20 cellular contexts compared by ENCODE assay signal in genomic region chr2:6888724-6889123, GRCh38.
"Had no signal": no experiment of that assay in that cellular context is flagged by ENCODE, and none has a peak within 500 bp of the region (broad histone marks: within the 10 kb centered on the region; RNA-seq: fewer than 3 reads in every experiment).

No MANE protein-coding gene starts in this region.

- H3K36me3 Mint-ChIP-seq: natural killer cell; stimulated activated naive B cell treated with anti-CD40 and anti-IgM and Interleukin-4, amounts not matched to agents 10 μg/mL and 1 μg/mL and 100 μg/mL, for 72 hours had no signal

- ATAC-seq: gastrocnemius medialis; heart left ventricle; left lobe of liver; natural killer cell; psoas muscle; right cardiac atrium; stimulated activated naive B cell treated with anti-CD40 and anti-IgM and Interleukin-4, amounts not matched to agents 10 μg/mL and 1 μg/mL and 100 μg/mL, for 72 hours had no signal

- H3K4me3 Mint-ChIP-seq: memory B cell; natural killer cell; stimulated activated naive B cell treated with anti-CD40 and anti-IgM and Interleukin-4, amounts not matched to agents 10 μg/mL and 1 μg/mL and 100 μg/mL, for 72 hours had no signal

- DNase-seq: dorsolateral prefrontal cortex; effector CD4-positive, alpha-beta T cell; gastrocnemius medialis; heart left ventricle; kidney; natural killer cell; occipital lobe; ovary; posterior cingulate gyrus; psoas muscle; right cardiac atrium; spleen; stimulated activated CD4-positive, alpha-beta T cell treated with anti-CD3 and anti-CD28 coated beads, Interleukin-4, amount 100 ng/mL, for 4 hours; stimulated activated naive B cell treated with anti-CD40 and anti-IgM and Interleukin-4, amounts not matched to agents 10 μg/mL and 1 μg/mL and 100 μg/mL, for 72 hours; substantia nigra; testis; tibial artery; upper lobe of left lung had no signal

- H3K27ac Mint-ChIP-seq: memory B cell; natural killer cell; stimulated activated naive B cell treated with anti-CD40 and anti-IgM and Interleukin-4, amounts not matched to agents 10 μg/mL and 1 μg/mL and 100 μg/mL, for 72 hours had no signal

- H3K9me3 Mint-ChIP-seq: memory B cell; natural killer cell; stimulated activated naive B cell treated with anti-CD40 and anti-IgM and Interleukin-4, amounts not matched to agents 10 μg/mL and 1 μg/mL and 100 μg/mL, for 72 hours had no signal

- H3K4me1 Mint-ChIP-seq: memory B cell; natural killer cell; stimulated activated naive B cell treated with anti-CD40 and anti-IgM and Interleukin-4, amounts not matched to agents 10 μg/mL and 1 μg/mL and 100 μg/mL, for 72 hours had no signal
